ENCODE assay signal across 19 cellular contexts in the genomic region with DNA sequence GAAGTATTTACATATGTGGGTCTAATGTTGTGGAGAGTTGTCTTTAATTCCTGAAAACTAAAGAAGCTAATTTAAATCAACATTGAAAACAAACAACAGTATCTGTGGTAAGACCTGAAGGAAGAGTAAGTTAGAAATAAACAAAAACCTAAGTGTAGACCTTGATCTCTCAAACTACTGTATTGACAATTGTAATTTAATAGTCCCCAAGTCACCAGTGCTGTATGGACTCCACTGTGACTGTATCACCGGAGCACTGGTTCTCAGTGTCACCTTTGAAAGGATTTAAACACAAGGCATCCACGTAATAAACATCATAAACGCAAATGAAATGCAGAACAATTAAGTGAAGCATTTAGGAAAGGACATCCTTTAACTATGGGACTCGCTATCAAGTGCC. TPM values are rescaled to one million over a fixed set of nuclear protein-coding genes. Genes with fewer than 3 reads are reported as not detected.
DNase-seq lines count a peak whose midpoint lies in the region; ATAC-seq, FAIRE-seq and TF ChIP-seq lines count a peak whose summit lies in the region.
"Had no signal": no experiment of that assay in that cellular context is flagged by ENCODE, and none has a peak within 500 bp of the region (broad histone marks: within the 10 kb centered on the region; RNA-seq: fewer than 3 reads in every experiment).

No MANE protein-coding gene starts in this region.

- intact Hi-C loops in HepG2 (cut with micrococcal nuclease; ENCODE audit: unreplicated experiment), result loop anchor here (5.0 kb wide), 1 partner anchor 64 kb away; a partner anchor contains a TSS
- intact Hi-C loops in right lobe of liver (cut with DNase I), result no loop called here
- intact Hi-C loops in dorsolateral prefrontal cortex (cut with DNase I), result no loop called here

- no peaks in the 10 kb centered on the region for H3K27me3 Mint-ChIP-seq in progenitor cell of endocrine pancreas

- no peaks in the 10 kb centered on the region for H3K9me2 ChIP-seq in hepatocyte (replicated peaks; ENCODE audit: insufficient read depth)

- CTCF ChIA-PET in HepG2 (lab: Yijun Ruan, JAX; ENCODE audit: low intra/inter-chr PET ratio, low total read pairs), result no interaction called here

- H3K36me3 Mint-ChIP-seq in progenitor cell of endocrine pancreas (ENCODE audit: insufficient read depth), result peaks cover 21% of the 10 kb centered on the region
- H3K36me3 Mint-ChIP-seq: CD4-positive, CD25-positive, alpha-beta regulatory T cell had no signal

- POLR2A ChIA-PET in HepG2 (lab: Yijun Ruan, JAX), result no interaction called here

- H3K36me3 ChIP-seq in HepG2 (replicated peaks in 1 of 2; ENCODE audit: control insufficient read depth in 1 of 2, insufficient read depth in 2 of 2, low read length in 2 of 2), result peaks cover 5 to 35% of the 10 kb centered on the region in 2 experiments
- peaks cover 0 to 25% (median 10%) of the 10 kb centered on the region in 4 donors for H3K36me3 ChIP-seq in right lobe of liver
- no peaks in the 10 kb centered on the region for H3K36me3 ChIP-seq in hepatocyte (replicated peaks; ENCODE audit: insufficient read depth, low read depth)
- H3K36me3 ChIP-seq: BE2C had no signal

- H3K27ac ChIP-seq in HepG2 (ENCODE audit: extremely low read length, insufficient read depth, low read length), result peak overlapping the region; percentile 74
- H3K27ac ChIP-seq in right lobe of liver, result no peak overlapping the region
- peak overlapping the region; percentile 7 for H3K27ac ChIP-seq in hepatocyte
- no peak overlapping the region for H3K27ac ChIP-seq in substantia nigra (ENCODE audit: low read depth, low read length, poor library complexity, severe bottlenecking)
- no peak overlapping the region for H3K27ac ChIP-seq in dorsolateral prefrontal cortex

- ATAC-seq in HepG2 (peak; percentile 71), right lobe of liver (no peak)
- ATAC-seq: GM23338 had no signal

- TF ChIP-seq EP300 in HepG2 (IDR thresholded peaks at IDR 0.05; ENCODE audit: low read depth in 2 of 2, low read length in 2 of 2) (no peak), HepG2 (CRISPR knock-in tag; IDR thresholded peaks at IDR 0.05; ENCODE audit: borderline replicate concordance) (no peak)

- FAIRE-seq in HepG2 (lab: Jason Lieb, UNC), result no peak
- FAIRE-seq: GM12892, GM18507, H54, HTR-8/SVneo had no signal

- H3K4me3 ChIP-seq in HepG2 (replicated peaks in 1 of 3; ENCODE audit: insufficient read depth in 1 of 3, low read depth in 2 of 3, low read length in 3 of 3), result peak overlapping the region in 1 of 3 experiments; percentile 16; a peak in 1 of 6 replicates
- no peak overlapping the region for H3K4me3 ChIP-seq in right lobe of liver
- no peak overlapping the region for H3K4me3 ChIP-seq in hepatocyte
- no peak overlapping the region for H3K4me3 ChIP-seq in dorsolateral prefrontal cortex
- H3K4me3 ChIP-seq: GM23338 had no signal

- TF ChIP-seq RAD21 in HepG2 (CRISPR knock-in tag; IDR thresholded peaks at IDR 0.05), result no peak

- 30% methylated on average over 4 of the region's 4 CpGs for WGBS in HepG2 (ENCODE audit: low lambda C conversion rate)
- WGBS in right lobe of liver (ENCODE audit: insufficient coverage, low coverage, low lambda C conversion rate, missing lambda C conversion rate), result 58% methylated on average over 4 of the region's 4 CpGs
- 66% methylated on average over 4 of the region's 4 CpGs for WGBS in hepatocyte (ENCODE audit: low lambda C conversion rate, missing lambda C conversion rate)

- BruUV-seq in HepG2 (replicated peaks; lab: Mats Ljungman, UMichigan), result no TSS peak

- H4K20me1 ChIP-seq in HepG2 (ENCODE audit: insufficient read depth, low read length), result no peaks in the 10 kb centered on the region
- H4K20me1 ChIP-seq in hepatocyte (ENCODE audit: insufficient read depth, poor library complexity, severe bottlenecking), result no peaks in the 10 kb centered on the region

- H3K4me1 Mint-ChIP-seq in progenitor cell of endocrine pancreas (ENCODE audit: low read depth), result no peaks in the 10 kb centered on the region
- H3K4me1 Mint-ChIP-seq: CD4-positive, CD25-positive, alpha-beta regulatory T cell; CD8-positive, alpha-beta memory T cell; GM23338 had no signal

- H3K9me3 ChIP-seq in HepG2 (ENCODE audit: low read length) (no peaks in the 10 kb centered on the region), right lobe of liver (no peaks in the 10 kb centered on the region), hepatocyte (ENCODE audit: low read depth) (no peaks in the 10 kb centered on the region)
- H3K9me3 ChIP-seq: BE2C had no signal

- H2AFZ ChIP-seq in HepG2 (ENCODE audit: low read length) (no peak overlapping the region), hepatocyte (no peak overlapping the region)
- H2AFZ ChIP-seq: GM23338 had no signal

- in situ Hi-C loops in HepG2 (cut with HindIII; ENCODE audit: extremely low pct_ligation_motif_present, low pct_unique_long_range_greater_than_20kb), result no loop called here

- no peaks in the 10 kb centered on the region for H3K79me2 ChIP-seq in HepG2 (ENCODE audit: insufficient read depth, low read length)
- H3K79me2 ChIP-seq in hepatocyte, result no peaks in the 10 kb centered on the region

- H3K4me2 ChIP-seq in HepG2 (ENCODE audit: low read depth, low read length) (peak overlapping the region; percentile 47), hepatocyte (no peak overlapping the region)
- H3K4me2 ChIP-seq: GM23338 had no signal

- H3K4me1 ChIP-seq in HepG2 (ENCODE audit: insufficient read depth, low read length) (peaks cover 46% of the 10 kb centered on the region), right lobe of liver (no peaks in the 10 kb centered on the region), hepatocyte (ENCODE audit: insufficient read depth) (peaks cover 5% of the 10 kb centered on the region)
- H3K4me1 ChIP-seq: BE2C had no signal

- H3K27ac Mint-ChIP-seq in progenitor cell of endocrine pancreas, result peak overlapping the region; percentile 63
- H3K27ac Mint-ChIP-seq: CD4-positive, CD25-positive, alpha-beta regulatory T cell; CD8-positive, alpha-beta memory T cell; GM23338 had no signal

- TF ChIP-seq CTCF in HepG2 (CRISPR knock-in tag; IDR thresholded peaks at IDR 0.05), result no peak
- no peak for TF ChIP-seq CTCF in right lobe of liver (IDR thresholded peaks at IDR 0.05)
- TF ChIP-seq CTCF in hepatocyte (IDR thresholded peaks at IDR 0.05; ENCODE audit: poor library complexity), result no peak
- TF ChIP-seq CTCF in progenitor cell of endocrine pancreas (IDR thresholded peaks at IDR 0.05; ENCODE audit: unreplicated experiment), result no peak
- no peak for TF ChIP-seq CTCF in dorsolateral prefrontal cortex (IDR thresholded peaks at IDR 0.05 in 54 of 56, conservative IDR thresholded peaks at IDR 0.05 in 2 of 56; ENCODE audit: low read depth in 1 of 56, partially characterized antibody in 56 of 56)

- no peak overlapping the region for H3K4me3 Mint-ChIP-seq in progenitor cell of endocrine pancreas (ENCODE audit: low read depth)
- H3K4me3 Mint-ChIP-seq: CD4-positive, CD25-positive, alpha-beta regulatory T cell; CD8-positive, alpha-beta memory T cell; GM23338 had no signal

- no peaks in the 10 kb centered on the region for H3K9me3 Mint-ChIP-seq in progenitor cell of endocrine pancreas (ENCODE audit: low read depth)
- H3K9me3 Mint-ChIP-seq: CD4-positive, CD25-positive, alpha-beta regulatory T cell; CD8-positive, alpha-beta memory T cell; GM23338 had no signal

- H3K9ac ChIP-seq in HepG2 (ENCODE audit: insufficient read depth, low read depth, low read length), result peak overlapping the region; percentile 32; the same call in 1 of the 2 replicates

- peak; percentile 32 for DNase-seq in HepG2 (ENCODE audit: low spot score)
- DNase-seq in right lobe of liver, result no peak
- DNase-seq in hepatocyte (ENCODE audit: low spot score), result no peak
- DNase-seq in progenitor cell of endocrine pancreas (ENCODE audit: low spot score, unreplicated experiment), result no peak
- no peak for DNase-seq in substantia nigra (lab: John Stamatoyannopoulos, UW)
- DNase-seq in dorsolateral prefrontal cortex, result no peak
- DNase-seq: BE2C; C1 segment of cervical spinal cord; CD4-positive, CD25-positive, alpha-beta regulatory T cell; CD8-positive, alpha-beta memory T cell; DMS153; DMS79; GDM1; HCEC 1CT had no signal

- H3K27me3 ChIP-seq in HepG2 (ENCODE audit: control insufficient read depth in 1 of 2, insufficient read depth in 2 of 2, low read length in 2 of 2) (no peaks in the 10 kb centered on the region), right lobe of liver (no peaks in the 10 kb centered on the region), hepatocyte (no peaks in the 10 kb centered on the region), dorsolateral prefrontal cortex (peaks cover 0 to 49% (median 6%) of the 10 kb centered on the region in 45 donors)
- H3K27me3 ChIP-seq: BE2C had no signal

- TF ChIP-seq POLR2A in HepG2 (IDR thresholded peaks at IDR 0.05; ENCODE audit: insufficient read depth in 1 of 2, low read depth in 2 of 2, low read length in 2 of 2) (no peak), right lobe of liver (IDR thresholded peaks at IDR 0.05) (no peak)

RNA-seq across cellular contexts. Expression of a gene that starts 46.4 kb away (rescaled TPM):
- total RNA-seq in HepG2 (2016; rRNA removed; fragmentation: Illumina TruSeq; extraction: Trizol), result 13.4 and 16.1 TPM in 2 replicates
- total RNA-seq in HepG2 (2016; cell fraction: cytosol; rRNA removed; fragmentation: Illumina TruSeq; extraction: Trizol; ENCODE audit: low read depth), result 2.7 and 3.4 TPM in 2 replicates
- 14.1 and 15.6 TPM in 2 replicates for total RNA-seq in HepG2 (2016; cell fraction: insoluble cytoplasmic fraction; rRNA removed; fragmentation: Illumina TruSeq; extraction: Trizol)
- 8.0 and 8.8 TPM in 2 replicates for total RNA-seq in HepG2 (2016; cell fraction: membrane; rRNA removed; fragmentation: Illumina TruSeq; extraction: Trizol)
- 17.0 and 20.4 TPM in 2 replicates for total RNA-seq in HepG2 (2016; cell fraction: nucleus; rRNA removed; fragmentation: Illumina TruSeq; extraction: Trizol)
- 27.9 and 32.0 TPM in 2 replicates for polyA plus RNA-seq in HepG2 (2011; rRNA removed)
- 12.7 and 19.9 TPM in 2 replicates for polyA plus RNA-seq in HepG2 (2011; cell fraction: cytosol; rRNA removed)
- polyA plus RNA-seq in HepG2 (2011; cell fraction: nucleus; rRNA removed), result 43.7 and 49.4 TPM in 2 replicates
- 20.1 and 24.9 TPM in 2 replicates for polyA plus RNA-seq in HepG2 (2012)
- polyA plus RNA-seq in HepG2 (2016; cell fraction: cytosol; fragmentation: Illumina TruSeq; extraction: Trizol; ENCODE audit: low read depth), result 0.87 and 0.98 TPM in 2 replicates
- 16.7 and 17.4 TPM in 2 replicates for polyA plus RNA-seq in HepG2 (2016; cell fraction: insoluble cytoplasmic fraction; fragmentation: Illumina TruSeq; extraction: Trizol; ENCODE audit: low read depth)
- 4.2 and 4.4 TPM in 2 replicates for polyA plus RNA-seq in HepG2 (2016; cell fraction: membrane; fragmentation: Illumina TruSeq; extraction: Trizol; ENCODE audit: low read depth)
- polyA plus RNA-seq in HepG2 (2016; cell fraction: nucleus; fragmentation: Illumina TruSeq; extraction: Trizol; ENCODE audit: insufficient read depth, low read depth), result 35.1 and 37.7 TPM in 2 replicates
- polyA minus RNA-seq in HepG2 (2011; rRNA and poly(A)+ RNA removed; ENCODE audit: low replicate concordance), result 16.0 and 29.2 TPM in 2 replicates
- polyA minus RNA-seq in HepG2 (2011; cell fraction: cytosol; rRNA and poly(A)+ RNA removed), result 16.1 and 20.6 TPM in 2 replicates
- 33.7 and 36.7 TPM in 2 replicates for polyA minus RNA-seq in HepG2 (2011; cell fraction: nucleus; rRNA and poly(A)+ RNA removed)
- 10 to 100 TPM in 2 of 6 experiments, 1 to 10 TPM in 4; 7.6 to 11.4 (median 8.8) TPM for total RNA-seq in right lobe of liver
- total RNA-seq in hepatocyte, result 18.4 and 21.6 TPM in 2 replicates
- polyA plus RNA-seq in hepatocyte, result 10.5 and 11.2 TPM in 2 replicates
- total RNA-seq in progenitor cell of endocrine pancreas, result 57.2 and 60.3 TPM in 2 replicates
- 10 to 100 TPM; 23.0 to 59.1 (median 44.3) TPM for total RNA-seq in dorsolateral prefrontal cortex

Comparison
In these comparisons a context has a peak if more than half of its experiments do, and no peak if none do; other contexts are left out.
1. H3K27ac ChIP-seq: peak in HepG2 (single experiment) and hepatocyte (single experiment); none in right lobe of liver (0 of 3), substantia nigra (single experiment) and dorsolateral prefrontal cortex (0 of 59).